1 cellular context compared by ENCODE assay signal in the genomic region with DNA sequence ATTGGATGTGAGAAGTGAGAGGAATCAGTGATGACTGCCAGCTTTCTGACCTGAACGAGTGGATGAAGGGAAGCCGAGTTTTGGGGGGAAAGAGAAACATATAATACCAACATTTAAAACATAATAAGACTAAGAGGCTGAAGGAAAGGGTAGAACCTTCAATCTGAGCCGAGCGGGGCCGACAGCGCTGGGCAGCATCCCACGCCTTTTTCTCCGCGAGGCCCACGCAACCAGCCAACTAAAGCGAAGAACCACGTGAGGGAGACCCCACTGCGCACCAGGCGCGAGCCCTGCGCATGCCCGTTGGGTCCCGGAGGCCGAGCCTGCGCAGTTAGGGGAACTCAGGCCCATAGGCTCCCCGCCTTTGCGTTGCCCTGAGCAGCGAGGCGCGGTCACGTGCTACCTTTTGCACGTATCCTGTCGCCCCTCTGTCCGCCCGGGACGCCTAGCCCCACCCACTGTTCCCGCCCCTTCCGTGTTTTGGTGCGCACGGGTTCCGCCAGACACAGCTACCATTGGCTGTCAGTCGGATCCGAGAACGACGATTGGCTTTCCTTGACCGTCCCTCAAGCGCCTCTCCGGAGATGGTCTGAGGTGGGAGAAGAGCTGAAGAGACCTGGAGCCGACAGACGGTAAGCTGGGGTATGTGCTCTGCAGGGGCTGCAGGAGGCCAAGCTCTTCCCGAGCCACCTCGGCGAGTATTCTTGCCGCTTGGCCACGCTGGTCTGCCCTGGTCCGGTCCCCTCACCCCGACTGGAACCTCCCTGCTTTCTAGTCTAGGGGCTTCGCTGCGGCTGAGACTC.
TF ChIP-seq lines count a peak whose summit lies in the region.

A gene with protein sequence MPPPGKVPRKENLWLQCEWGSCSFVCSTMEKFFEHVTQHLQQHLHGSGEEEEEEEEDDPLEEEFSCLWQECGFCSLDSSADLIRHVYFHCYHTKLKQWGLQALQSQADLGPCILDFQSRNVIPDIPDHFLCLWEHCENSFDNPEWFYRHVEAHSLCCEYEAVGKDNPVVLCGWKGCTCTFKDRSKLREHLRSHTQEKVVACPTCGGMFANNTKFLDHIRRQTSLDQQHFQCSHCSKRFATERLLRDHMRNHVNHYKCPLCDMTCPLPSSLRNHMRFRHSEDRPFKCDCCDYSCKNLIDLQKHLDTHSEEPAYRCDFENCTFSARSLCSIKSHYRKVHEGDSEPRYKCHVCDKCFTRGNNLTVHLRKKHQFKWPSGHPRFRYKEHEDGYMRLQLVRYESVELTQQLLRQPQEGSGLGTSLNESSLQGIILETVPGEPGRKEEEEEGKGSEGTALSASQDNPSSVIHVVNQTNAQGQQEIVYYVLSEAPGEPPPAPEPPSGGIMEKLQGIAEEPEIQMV (plus strand): TSS at position 573 of the 803 bp plus-strand sequence. CDS start 5,365 bp downstream, outside the sequence.

TF ChIP-seq in WTC11, 78 proteins besides CTCF, POLR2A, EP300 and RAD21 (continued from another document):
- TF ChIP-seq ZNF425 (CRISPR knock-in tag; conservative IDR thresholded peaks at IDR 0.05) (no peak), JUN (CRISPR knock-in tag; IDR thresholded peaks at IDR 0.05) (no peak), GTF2I (CRISPR knock-in tag; conservative IDR thresholded peaks at IDR 0.05) (no peak)
- TF ChIP-seq, protein P1, sequence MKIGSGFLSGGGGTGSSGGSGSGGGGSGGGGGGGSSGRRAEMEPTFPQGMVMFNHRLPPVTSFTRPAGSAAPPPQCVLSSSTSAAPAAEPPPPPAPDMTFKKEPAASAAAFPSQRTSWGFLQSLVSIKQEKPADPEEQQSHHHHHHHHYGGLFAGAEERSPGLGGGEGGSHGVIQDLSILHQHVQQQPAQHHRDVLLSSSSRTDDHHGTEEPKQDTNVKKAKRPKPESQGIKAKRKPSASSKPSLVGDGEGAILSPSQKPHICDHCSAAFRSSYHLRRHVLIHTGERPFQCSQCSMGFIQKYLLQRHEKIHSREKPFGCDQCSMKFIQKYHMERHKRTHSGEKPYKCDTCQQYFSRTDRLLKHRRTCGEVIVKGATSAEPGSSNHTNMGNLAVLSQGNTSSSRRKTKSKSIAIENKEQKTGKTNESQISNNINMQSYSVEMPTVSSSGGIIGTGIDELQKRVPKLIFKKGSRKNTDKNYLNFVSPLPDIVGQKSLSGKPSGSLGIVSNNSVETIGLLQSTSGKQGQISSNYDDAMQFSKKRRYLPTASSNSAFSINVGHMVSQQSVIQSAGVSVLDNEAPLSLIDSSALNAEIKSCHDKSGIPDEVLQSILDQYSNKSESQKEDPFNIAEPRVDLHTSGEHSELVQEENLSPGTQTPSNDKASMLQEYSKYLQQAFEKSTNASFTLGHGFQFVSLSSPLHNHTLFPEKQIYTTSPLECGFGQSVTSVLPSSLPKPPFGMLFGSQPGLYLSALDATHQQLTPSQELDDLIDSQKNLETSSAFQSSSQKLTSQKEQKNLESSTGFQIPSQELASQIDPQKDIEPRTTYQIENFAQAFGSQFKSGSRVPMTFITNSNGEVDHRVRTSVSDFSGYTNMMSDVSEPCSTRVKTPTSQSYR (CRISPR knock-in tag; IDR thresholded peaks at IDR 0.05): no peak
TF ChIP-seq in WTC11: peak in this region for 13.
